In genomic region chr6:31896856-31897611, GRCh38 we compare ENCODE assay signal across 9 cellular contexts. TPM values are rescaled to one million over a fixed set of nuclear protein-coding genes. Genes with fewer than 3 reads are reported as not detected.
DNase-seq lines count a peak whose midpoint lies in the region; ATAC-seq, FAIRE-seq and TF ChIP-seq lines count a peak whose summit lies in the region.
"Had no signal": no experiment of that assay in that cellular context is flagged by ENCODE, and none has a peak within 500 bp of the region (broad histone marks: within the 10 kb centered on the region; RNA-seq: fewer than 3 reads in every experiment).

No MANE protein-coding gene starts in this region.

- H3K9me3 ChIP-seq in OCI-LY1 (ENCODE audit: low read length) = no peaks in the 10 kb centered on the region
- no peaks in the 10 kb centered on the region for H3K9me3 ChIP-seq in effector memory CD4-positive, alpha-beta T cell (ENCODE audit: control insufficient read depth, low read length)

- no peaks in the 10 kb centered on the region for H3K9me3 Mint-ChIP-seq in neural crest cell

- H3K27ac ChIP-seq in OCI-LY1 (ENCODE audit: low read depth, low read length, poor library complexity, severe bottlenecking) = peak overlapping the region; percentile 64
- H3K27ac ChIP-seq in effector memory CD4-positive, alpha-beta T cell (ENCODE audit: insufficient read depth, low read length, poor library complexity, severe bottlenecking) = peak overlapping the region; percentile 90

- H3K27me3 Mint-ChIP-seq in neural crest cell (ENCODE audit: low read depth) = no peaks in the 10 kb centered on the region

- peaks cover 30% of the 10 kb centered on the region; the same call in 1 of the 2 replicates for H3K36me3 ChIP-seq in OCI-LY1 (ENCODE audit: insufficient read depth, low read length)
- peaks cover 19% of the 10 kb centered on the region for H3K36me3 ChIP-seq in effector memory CD4-positive, alpha-beta T cell (ENCODE audit: control insufficient read depth, insufficient read depth, low read length)

- no peak overlapping the region for H2AFZ ChIP-seq in OCI-LY1 (ENCODE audit: low read length)

- H3K79me2 ChIP-seq in OCI-LY1 (ENCODE audit: insufficient read depth, low read length) = no peaks in the 10 kb centered on the region

- H4K20me1 ChIP-seq in OCI-LY1 (ENCODE audit: insufficient read depth, low read length) = no peaks in the 10 kb centered on the region

- no peak for FAIRE-seq in GM12891 (lab: Jason Lieb, UNC)

- no peaks in the 10 kb centered on the region for H3K27me3 ChIP-seq in OCI-LY1 (ENCODE audit: insufficient read depth, low read length)
- no peaks in the 10 kb centered on the region for H3K27me3 ChIP-seq in effector memory CD4-positive, alpha-beta T cell (replicated peaks; ENCODE audit: control insufficient read depth, insufficient read depth, low read length, poor library complexity, severe bottlenecking)

- peaks cover 41% of the 10 kb centered on the region for H3K4me1 ChIP-seq in OCI-LY1 (ENCODE audit: insufficient read depth, low read length, severe bottlenecking)
- H3K4me1 ChIP-seq in effector memory CD4-positive, alpha-beta T cell (ENCODE audit: control insufficient read depth, insufficient read depth, low read length, poor library complexity, severe bottlenecking) = peaks cover 17% of the 10 kb centered on the region

- TF ChIP-seq POLR2A in GM12891 (IDR thresholded peaks at IDR 0.05; ENCODE audit: low read depth, low read length) = no peak

- no peak for TF ChIP-seq CTCF in GM12875 (IDR thresholded peaks at IDR 0.05; ENCODE audit: borderline replicate concordance, insufficient read depth, low read depth, low read length)
- no peak for TF ChIP-seq CTCF in OCI-LY1 (IDR thresholded peaks at IDR 0.05; ENCODE audit: low read length)
- TF ChIP-seq CTCF in neural crest cell (conservative IDR thresholded peaks at IDR 0.05) = no peak

- H3K4me2 ChIP-seq in OCI-LY1 (ENCODE audit: low read length) = peak overlapping the region; percentile 91

- peaks cover 34% of the 10 kb centered on the region for H3K4me1 Mint-ChIP-seq in neural crest cell

- H3K36me3 Mint-ChIP-seq in neural crest cell (ENCODE audit: low read depth) = peaks cover 11% of the 10 kb centered on the region

- intact Hi-C loops in left colon (cut with DNase I, micrococcal nuclease) = no loop called here

- H3F3A ChIP-seq in OCI-LY1 (ENCODE audit: insufficient read depth, low read length) = no peaks in the 10 kb centered on the region

- H3K9me2 ChIP-seq in OCI-LY1 (ENCODE audit: low read depth, low read length) = no peaks in the 10 kb centered on the region

- H3K4me3 Mint-ChIP-seq in neural crest cell = peak overlapping the region; percentile 91

- peak in 1 of 3 donors; percentile 8 for DNase-seq in effector memory CD4-positive, alpha-beta T cell
- no peak for DNase-seq in neural crest cell (ENCODE audit: low read depth, low spot score)
- DNase-seq in NCI-H345 (lab: John Stamatoyannopoulos, UW) = no peak
- no peak for DNase-seq in GM12891 (ENCODE audit: insufficient read length, low spot score)
- DNase-seq in left colon = no peak

- H3K4me3 ChIP-seq in GM12875 (ENCODE audit: low read depth, low read length) (peak overlapping the region; percentile 70), OCI-LY1 (ENCODE audit: low read depth, low read length, poor library complexity, severe bottlenecking) (peak overlapping the region; percentile 69)
- H3K4me3 ChIP-seq in effector memory CD4-positive, alpha-beta T cell (ENCODE audit: insufficient read depth, low read depth, low read length, poor library complexity, severe bottlenecking) = peak overlapping the region; percentile 76

- no peak for ATAC-seq in GM21447 (IDR thresholded peaks at IDR 0.05; ENCODE audit: unreplicated experiment)
- no peak for ATAC-seq in left colon

- no peak overlapping the region for H3K27ac Mint-ChIP-seq in neural crest cell (ENCODE audit: unreplicated experiment)

- H3K9ac ChIP-seq in OCI-LY1 (ENCODE audit: low read length) = peak overlapping the region; percentile 86

TF ChIP-seq in GM12891, 5 proteins besides CTCF, POLR2A, EP300 and RAD21:
- no peak for TF ChIP-seq POU2F2 (IDR thresholded peaks at IDR 0.05; ENCODE audit: low read depth, low read length)
- TF ChIP-seq TAF1 (IDR thresholded peaks at IDR 0.05; ENCODE audit: low read depth, low read length) = no peak
- TF ChIP-seq SPI1 (IDR thresholded peaks at IDR 0.05; ENCODE audit: low read depth, low read length) = no peak
- TF ChIP-seq POLR2AphosphoS5 (IDR thresholded peaks at IDR 0.05; ENCODE audit: low read depth, low read length) = no peak
- no peak for TF ChIP-seq PAX5 (IDR thresholded peaks at IDR 0.05; ENCODE audit: insufficient read depth, low read length, severe bottlenecking)
TF ChIP-seq in GM12891: peak in this region for 0.

RNA-seq across cellular contexts. Expression of gene EHMT2, which starts 0.5 kb away (rescaled TPM):
- total RNA-seq in neural crest cell (202 and 205 TPM in 2 replicates), left colon (10 to 100 TPM; 28.0 to 30.5 TPM)
- polyA plus RNA-seq in GM12891 (2012; ENCODE audit: low read depth, missing spikeins) = 31.1 TPM

RNA-seq across cellular contexts. Expression of gene ZBTB12, which starts 4.9 kb away (rescaled TPM):
- total RNA-seq in neural crest cell (60.8 and 61.1 TPM in 2 replicates), left colon (1 to 10 TPM; 2.7 to 2.9 TPM)
- polyA plus RNA-seq in GM12891 (2012; ENCODE audit: low read depth, missing spikeins) = 1.5 TPM

RNA-seq across cellular contexts. Expression of gene SLC44A4, which starts 18.2 kb away (rescaled TPM):
- total RNA-seq in neural crest cell = 0.32 and 0.84 TPM in 2 replicates
- not detected for polyA plus RNA-seq in GM12891 (2012; ENCODE audit: low read depth, missing spikeins)
- 100 to 1,000 TPM; 763 to 988 TPM for total RNA-seq in left colon
- total RNA-seq: RPMI7951 had no signal

RNA-seq across cellular contexts. Expression of gene C2, which starts 30.5 kb away (rescaled TPM):
- total RNA-seq in neural crest cell (0.35 and 1.2 TPM in 2 replicates), left colon (10 to 100 TPM in 1 of 2 donors, 1 to 10 TPM in 1; 6.1 to 18.2 TPM)
- polyA plus RNA-seq in GM12891 (2012; ENCODE audit: low read depth, missing spikeins) = 0.06 TPM
- total RNA-seq: RPMI7951 had no signal

RNA-seq across cellular contexts. Expression of gene NEU1, which starts 34.4 kb away (rescaled TPM):
- total RNA-seq in neural crest cell (46.3 and 49.9 TPM in 2 replicates), left colon (10 to 100 TPM; 33.1 to 63.5 TPM)
- polyA plus RNA-seq in GM12891 (2012; ENCODE audit: low read depth, missing spikeins) = 13.0 TPM

Comparison
In these comparisons a context has a peak if more than half of its experiments do, and no peak if none do; other contexts are left out.
1. RNA of gene ZBTB12, which starts 4.9 kb away (total RNA-seq): 60.8 to 61.1 TPM in neural crest cell; 2.7 to 2.9 TPM in left colon; every median in the first group is over 10 times any median in the second.
2. RNA of gene SLC44A4, which starts 18.2 kb away (total RNA-seq): 763 to 988 TPM in left colon; 0.32 to 0.84 TPM in neural crest cell; every median in the first group is over 100 times any median in the second.
3. Peak in every context shown above with its lines, with median percentiles within 50 percentile points of each other: H3K4me3 ChIP-seq.